1 cellular context compared by ENCODE assay signal in genomic region chr16:10957771-10958486, GRCh38.
TF ChIP-seq lines count a peak whose summit lies in the region.

No MANE protein-coding gene starts in this region.

TF ChIP-seq in endothelial cell of umbilical vein, 7 proteins besides CTCF, POLR2A, EP300 and RAD21:
- peak; percentile 79 for TF ChIP-seq JUN (IDR thresholded peaks at IDR 0.05; ENCODE audit: borderline replicate concordance, insufficient read depth, insufficient read length, low read depth)
- no peak for TF ChIP-seq MAX (IDR thresholded peaks at IDR 0.05; ENCODE audit: insufficient read depth, insufficient read length)
- peak; percentile 77 for TF ChIP-seq FOS (IDR thresholded peaks at IDR 0.05; ENCODE audit: borderline replicate concordance, insufficient read depth, low read length)
- TF ChIP-seq MYC (IDR thresholded peaks at IDR 0.05; ENCODE audit: low read depth, low read length): no peak
- TF ChIP-seq EZH2 (IDR thresholded peaks at IDR 0.05; ENCODE audit: borderline replicate concordance, low read depth, low read length, severe bottlenecking): no peak
- peak; percentile 85 for TF ChIP-seq GATA2 (IDR thresholded peaks at IDR 0.05; ENCODE audit: insufficient read depth, insufficient read length, low read depth, low read length)
